Comparison of ENCODE assay signal across 17 cellular contexts in genomic region chr14:104321151-104322130, GRCh38.
A peak's percentile ranks its signal among the peaks of the same experiment; 100 is the strongest.
DNase-seq lines count a peak whose midpoint lies in the region; ATAC-seq lines count a peak whose summit lies in the region.
"Had no signal": no experiment of that assay in that cellular context is flagged by ENCODE, and none has a peak within 500 bp of the region (broad histone marks: within the 10 kb centered on the region; RNA-seq: fewer than 3 reads in every experiment).

No MANE protein-coding gene starts in this region.

- no peaks in the 10 kb centered on the region; the same call in 1 of the 2 replicates for H3K27me3 ChIP-seq in BLaER1
- H3K27me3 ChIP-seq: Peyer's patch had no signal

- H3K4me2 ChIP-seq in BLaER1 = peak overlapping the region; percentile 72

- DNase-seq in activated naive CD4-positive, alpha-beta T cell treated with anti-CD3 and anti-CD28 coated beads, Interleukin-2, amount 50 U/mL, for 16 hours = peak; percentile 7
- peak; percentile 21 to 22 for DNase-seq in left colon
- DNase-seq in posterior vena cava (ENCODE audit: low spot score) = peak; percentile 73
- no peak for DNase-seq in activated effector memory CD4-positive, alpha-beta T cell treated with Interleukin-2 at 50 U/mL for 16 hours
- DNase-seq: activated CD4-positive, alpha-beta T cell treated with anti-CD3 and anti-CD28 coated beads, Interleukin-2, amount 50 U/mL, for 1 hour; caudate nucleus; MM.1S; NCI-H1436 treated with DMSO at 0.1 percent for 48 hours; NCI-H510A treated with DMSO at 0.1 percent for 48 hours; stimulated activated CD4-positive, alpha-beta T cell treated with anti-CD3 and anti-CD28 coated beads, Interleukin-15, amount 100 ng/mL, for 24 hours; upper lobe of right lung had no signal

- H3K36me3 ChIP-seq in BLaER1 = no peaks in the 10 kb centered on the region
- H3K36me3 ChIP-seq: Peyer's patch, upper lobe of right lung had no signal

- H4K20me1 ChIP-seq in BLaER1 = no peaks in the 10 kb centered on the region

- no peaks in the 10 kb centered on the region for H3K9me3 ChIP-seq in BLaER1
- H3K9me3 ChIP-seq: Peyer's patch, upper lobe of right lung had no signal

- 0 out of 2 replicates have a peak overlapping the region, but pooled peaks have one; percentile 23 for H3K27ac ChIP-seq in BLaER1
- H3K27ac ChIP-seq: Peyer's patch, upper lobe of right lung had no signal

- intact Hi-C loops in left colon (cut with DNase I, micrococcal nuclease) = no loop called here
- intact Hi-C loops in posterior vena cava (cut with DNase I) = no loop called here

- H3K4me3 ChIP-seq in BLaER1 = no peak overlapping the region
- H3K4me3 ChIP-seq: K562, lung, Peyer's patch, upper lobe of right lung had no signal

- no peak overlapping the region for H3K9ac ChIP-seq in BLaER1

- H3K4me1 ChIP-seq in BLaER1 = peaks cover 73% of the 10 kb centered on the region

- ATAC-seq in left colon (no peak), GM21737 (IDR thresholded peaks at IDR 0.05; ENCODE audit: unreplicated experiment) (no peak), HG02642 (IDR thresholded peaks at IDR 0.05; ENCODE audit: poor library complexity, unreplicated experiment) (no peak)
- ATAC-seq: K562, upper lobe of right lung had no signal
